ENCODE assay signal across 25 cellular contexts in genomic region chr5:8429778-8430758, GRCh38.
"Had no signal": no experiment of that assay in that cellular context is flagged by ENCODE, and none has a peak within 500 bp of the region (broad histone marks: within the 10 kb centered on the region; RNA-seq: fewer than 3 reads in every experiment).

No MANE protein-coding gene starts in this region.

- H3K27me3 ChIP-seq: cardiac muscle cell, esophagus squamous epithelium, neutrophil, tibial nerve had no signal

- ATAC-seq: effector memory CD8-positive, alpha-beta T cell; naive thymus-derived CD4-positive, alpha-beta T cell; sciatic nerve had no signal

- H3K4me1 Mint-ChIP-seq: immature natural killer cell; naive thymus-derived CD4-positive, alpha-beta T cell had no signal

- H2AFZ ChIP-seq: parathyroid adenoma had no signal

- H3K4me3 ChIP-seq: cardiac muscle cell, esophagus squamous epithelium, smooth muscle cell, thoracic aorta, tibial nerve had no signal

- H3K4me2 ChIP-seq: smooth muscle cell had no signal

- H3K9ac ChIP-seq: parathyroid adenoma had no signal

- H3K36me3 ChIP-seq: cardiac muscle cell, esophagus squamous epithelium, neutrophil, thoracic aorta had no signal

- H3K4me1 ChIP-seq: esophagus squamous epithelium, parathyroid adenoma, tibial nerve had no signal

- H3K27ac ChIP-seq: cardiac muscle cell, esophagus squamous epithelium, neutrophil, parathyroid adenoma, thoracic aorta, tibial nerve had no signal

- DNase-seq: cerebellar nuclear complex; cortex of kidney; effector memory CD8-positive, alpha-beta T cell; erythroblast; esophagus squamous epithelium; foreskin melanocyte; hypothalamus; immature natural killer cell; islet precursor cell; mesendoderm; midbrain; naive thymus-derived CD4-positive, alpha-beta T cell; stimulated activated CD4-positive, alpha-beta T cell treated with anti-CD3 and anti-CD28 coated beads, Interleukin-12 subunit alpha, Interleukin-12 subunit beta, amount 100 ng/mL, for 4 hours; stimulated activated CD4-positive, alpha-beta T cell treated with anti-CD3 and anti-CD28 coated beads, Interleukin-1b, Interleukin-23, amount 100 ng/mL, for 48 hours; stimulated activated CD4-positive, alpha-beta T cell treated with anti-CD3 and anti-CD28 coated beads, Interleukin-4, amount 100 ng/mL, for 1 hour; stimulated activated CD8-positive, alpha-beta memory T cell treated with anti-CD3 and anti-CD28 coated beads, Interleukin-4, amount 100 ng/mL, for 48 hours had no signal

- H3K27ac Mint-ChIP-seq: effector memory CD8-positive, alpha-beta T cell; immature natural killer cell; naive thymus-derived CD4-positive, alpha-beta T cell; progenitor cell of endocrine pancreas; stimulated activated naive CD8-positive, alpha-beta T cell treated with anti-CD3 and anti-CD28 coated beads, Interleukin-15, Interleukin-2, amounts not matched to agents 100 ng/mL and 50 ng/mL, for 24 hours had no signal

- H3K4me3 Mint-ChIP-seq: effector memory CD8-positive, alpha-beta T cell; immature natural killer cell; naive thymus-derived CD4-positive, alpha-beta T cell; stimulated activated naive CD8-positive, alpha-beta T cell treated with anti-CD3 and anti-CD28 coated beads, Interleukin-15, Interleukin-2, amounts not matched to agents 100 ng/mL and 50 ng/mL, for 24 hours had no signal

- H3K27me3 Mint-ChIP-seq: effector memory CD8-positive, alpha-beta T cell; naive thymus-derived CD4-positive, alpha-beta T cell; progenitor cell of endocrine pancreas; stimulated activated naive CD8-positive, alpha-beta T cell treated with anti-CD3 and anti-CD28 coated beads, Interleukin-15, Interleukin-2, amounts not matched to agents 100 ng/mL and 50 ng/mL, for 24 hours had no signal

- H3K9me3 ChIP-seq: esophagus squamous epithelium, neutrophil, thoracic aorta had no signal
